In the genomic region with DNA sequence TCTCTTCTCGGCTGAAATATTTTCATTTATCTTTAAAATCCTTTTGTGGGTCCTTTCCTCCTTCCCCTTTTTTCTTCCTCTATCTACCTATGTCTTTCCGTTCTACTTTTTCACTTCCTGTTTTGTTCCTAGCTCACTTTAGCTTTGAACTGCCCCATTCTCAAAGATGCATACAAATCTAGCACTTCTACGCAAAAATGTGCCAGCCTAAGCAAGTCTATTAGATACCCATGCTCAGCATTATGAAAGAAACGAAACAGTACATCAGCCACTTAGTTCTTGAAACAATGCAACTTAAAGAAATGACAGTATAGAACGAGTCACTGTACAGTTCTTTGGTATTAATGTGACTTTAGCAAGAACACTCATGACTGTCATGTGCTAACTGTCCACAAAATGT, we compare ENCODE assay signal across 11 cellular contexts. TPM values are rescaled to one million over a fixed set of nuclear protein-coding genes. Genes with fewer than 3 reads are reported as not detected.
DNase-seq lines count a peak whose midpoint lies in the region; ATAC-seq lines count a peak whose summit lies in the region.
"Had no signal": no experiment of that assay in that cellular context is flagged by ENCODE, and none has a peak within 500 bp of the region (broad histone marks: within the 10 kb centered on the region; RNA-seq: fewer than 3 reads in every experiment).

No MANE protein-coding gene starts in this region.

- no peak overlapping the region for H3K27ac Mint-ChIP-seq in stimulated activated naive B cell treated with anti-CD40 and anti-IgM and Interleukin-4, amounts not matched to agents 10 μg/mL and 1 μg/mL and 100 μg/mL, for 72 hours
- H3K27ac Mint-ChIP-seq in activated naive CD4-positive, alpha-beta T cell treated with anti-CD3 and anti-CD28 coated beads for 36 hours, result no peak overlapping the region
- H3K27ac Mint-ChIP-seq: activated naive CD8-positive, alpha-beta T cell treated with anti-CD3 and anti-CD28 coated beads, Interleukin-2, amount 10 ng/mL, durations not matched to agents 7 days and 5 days had no signal

- intact Hi-C loops in Right ventricle myocardium inferior (cut with DNase I), result no loop called here
- intact Hi-C loops in cardiac septum (cut with DNase I), result no loop called here
- intact Hi-C loops in activated naive CD4-positive, alpha-beta T cell treated with anti-CD3 and anti-CD28 coated beads for 36 hours (cut with micrococcal nuclease), result no loop called here

- peak overlapping the region; percentile 0 to 6 for H3K4me3 Mint-ChIP-seq in stimulated activated naive B cell treated with anti-CD40 and anti-IgM and Interleukin-4, amounts not matched to agents 10 μg/mL and 1 μg/mL and 100 μg/mL, for 72 hours
- H3K4me3 Mint-ChIP-seq in activated naive CD4-positive, alpha-beta T cell treated with anti-CD3 and anti-CD28 coated beads for 36 hours, result no peak overlapping the region
- H3K4me3 Mint-ChIP-seq: activated naive CD8-positive, alpha-beta T cell treated with anti-CD3 and anti-CD28 coated beads, Interleukin-2, amount 10 ng/mL, durations not matched to agents 7 days and 5 days had no signal

- DNase-seq in Right ventricle myocardium inferior (ENCODE audit: missing footprints) (no peak), cardiac septum (ENCODE audit: low spot score) (no peak), NOMO-1 treated with dmso at 0.1 percent for 144 hours (lab: John Stamatoyannopoulos, UW; ENCODE audit: unreplicated experiment) (peak; percentile 92), 8988T (no peak), inferior parietal cortex (ENCODE audit: extremely low spot score) (no peak)
- DNase-seq in stimulated activated naive B cell treated with anti-CD40 and anti-IgM and Interleukin-4, amounts not matched to agents 10 μg/mL and 1 μg/mL and 100 μg/mL, for 72 hours, result peak; percentile 31
- no peak for DNase-seq in activated naive CD4-positive, alpha-beta T cell treated with anti-CD3 and anti-CD28 coated beads for 36 hours
- DNase-seq: activated naive CD8-positive, alpha-beta T cell treated with anti-CD3 and anti-CD28 coated beads, Interleukin-2, amount 10 ng/mL, durations not matched to agents 7 days and 5 days had no signal

- H3K9me3 Mint-ChIP-seq in stimulated activated naive B cell treated with anti-CD40 and anti-IgM and Interleukin-4, amounts not matched to agents 10 μg/mL and 1 μg/mL and 100 μg/mL, for 72 hours, result peaks cover 0 to 3% of the 10 kb centered on the region in 2 donors
- H3K9me3 Mint-ChIP-seq in activated naive CD4-positive, alpha-beta T cell treated with anti-CD3 and anti-CD28 coated beads for 36 hours, result no peaks in the 10 kb centered on the region
- H3K9me3 Mint-ChIP-seq: activated naive CD8-positive, alpha-beta T cell treated with anti-CD3 and anti-CD28 coated beads, Interleukin-2, amount 10 ng/mL, durations not matched to agents 7 days and 5 days had no signal

- H3K4me1 Mint-ChIP-seq in stimulated activated naive B cell treated with anti-CD40 and anti-IgM and Interleukin-4, amounts not matched to agents 10 μg/mL and 1 μg/mL and 100 μg/mL, for 72 hours, result peaks cover 31 to 54% of the 10 kb centered on the region in 2 donors
- H3K4me1 Mint-ChIP-seq in activated naive CD4-positive, alpha-beta T cell treated with anti-CD3 and anti-CD28 coated beads for 36 hours (ENCODE audit: low read depth), result peaks cover 7% of the 10 kb centered on the region

- ATAC-seq in Right ventricle myocardium inferior (peak; percentile 59), HG02970 (IDR thresholded peaks at IDR 0.05; ENCODE audit: low FRiP score, unreplicated experiment) (peak; percentile 40)
- peak; percentile 83 to 91 for ATAC-seq in stimulated activated naive B cell treated with anti-CD40 and anti-IgM and Interleukin-4, amounts not matched to agents 10 μg/mL and 1 μg/mL and 100 μg/mL, for 72 hours (replicated peaks)
- ATAC-seq: A549, SK-N-SH treated with all-trans-retinoic acid at 6 μM for 48 hours had no signal

- H3K36me3 Mint-ChIP-seq in stimulated activated naive B cell treated with anti-CD40 and anti-IgM and Interleukin-4, amounts not matched to agents 10 μg/mL and 1 μg/mL and 100 μg/mL, for 72 hours, result no peaks in the 10 kb centered on the region
- H3K36me3 Mint-ChIP-seq in activated naive CD4-positive, alpha-beta T cell treated with anti-CD3 and anti-CD28 coated beads for 36 hours (ENCODE audit: low read depth), result no peaks in the 10 kb centered on the region
- H3K36me3 Mint-ChIP-seq: activated naive CD8-positive, alpha-beta T cell treated with anti-CD3 and anti-CD28 coated beads, Interleukin-2, amount 10 ng/mL, durations not matched to agents 7 days and 5 days had no signal

- CTCF ChIA-PET in activated naive CD4-positive, alpha-beta T cell treated with anti-CD3 and anti-CD28 coated beads for 36 hours (lab: Charles Lee), result interaction anchor here (1.1 kb wide), 1 partner anchor 49 kb away, joined by 3 read pairs; no protein-coding TSS in a partner anchor

- H3K27me3 Mint-ChIP-seq in stimulated activated naive B cell treated with anti-CD40 and anti-IgM and Interleukin-4, amounts not matched to agents 10 μg/mL and 1 μg/mL and 100 μg/mL, for 72 hours, result no peaks in the 10 kb centered on the region
- peaks cover under 1% of the 10 kb centered on the region for H3K27me3 Mint-ChIP-seq in activated naive CD4-positive, alpha-beta T cell treated with anti-CD3 and anti-CD28 coated beads for 36 hours (ENCODE audit: low read depth)

RNA-seq across cellular contexts. Expression of gene MARCKS, which starts 47.3 kb away (rescaled TPM):
- 28.4 TPM for total RNA-seq in Right ventricle myocardium inferior
- total RNA-seq in cardiac septum, result 19.3 TPM
- total RNA-seq in activated naive CD4-positive, alpha-beta T cell treated with anti-CD3 and anti-CD28 coated beads for 36 hours, result under 1 TPM; 0.14 to 0.17 TPM

Comparison
In these comparisons a context has a peak if more than half of its experiments do, and no peak if none do; other contexts are left out.
1. DNase-seq: peak in NOMO-1 treated with dmso at 0.1 percent for 144 hours (single experiment) and stimulated activated naive B cell treated with anti-CD40 and anti-IgM and Interleukin-4, amounts not matched to agents 10 μg/mL and 1 μg/mL and 100 μg/mL, for 72 hours (single experiment); none in Right ventricle myocardium inferior (single experiment), cardiac septum (single experiment), activated naive CD4-positive, alpha-beta T cell treated with anti-CD3 and anti-CD28 coated beads for 36 hours (single experiment), 8988T (single experiment) and inferior parietal cortex (single experiment).
2. RNA of gene MARCKS, which starts 47.3 kb away (total RNA-seq): 28.4 TPM in Right ventricle myocardium inferior (single experiment) and 19.3 TPM in cardiac septum (single experiment); 0.14 to 0.17 TPM in activated naive CD4-positive, alpha-beta T cell treated with anti-CD3 and anti-CD28 coated beads for 36 hours; every median in the first group is over 10 times any median in the second.
3. Peak in every context shown above with its lines, with median percentiles within 50 percentile points of each other: ATAC-seq.